ENCODE assay signal across 1 cellular context in the genomic region with DNA sequence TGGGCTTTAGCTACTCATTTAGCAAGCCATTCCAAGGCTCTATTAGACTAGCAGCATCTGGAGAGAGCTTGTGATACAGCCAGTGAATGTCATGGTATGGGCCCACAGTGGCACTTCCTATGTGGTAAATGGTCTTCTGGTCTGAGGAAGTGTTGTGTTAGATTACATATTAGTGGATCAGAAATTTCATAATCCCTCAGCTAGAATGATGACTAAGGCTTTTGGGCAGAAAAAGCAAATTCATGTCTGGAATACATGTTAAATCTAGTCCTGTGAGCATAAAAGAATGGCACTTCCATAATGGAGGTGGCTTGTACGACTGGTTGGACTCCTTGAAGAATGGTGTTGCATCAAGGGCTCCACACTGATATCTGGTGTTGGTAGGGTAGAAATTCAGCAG.
TF ChIP-seq lines count a peak whose summit lies in the region.

No MANE protein-coding gene starts in this region.

TF ChIP-seq in HepG2, 621 proteins besides CTCF, POLR2A, EP300 and RAD21:
- TF ChIP-seq HOXA3 (CRISPR knock-in tag; IDR thresholded peaks at IDR 0.05) (no peak), MAFK (conservative IDR thresholded peaks at IDR 0.05 in 1 of 2, IDR thresholded peaks at IDR 0.05 in 1 of 2; ENCODE audit: low read length in 2 of 2) (peak; percentile 48 to 64; a peak in 3 of 4 replicates), MAFF (IDR thresholded peaks at IDR 0.05; ENCODE audit: low read depth, low read length) (0 out of 2 replicates have a peak, but pooled peaks have one; percentile 13)
